ENCODE assay signal across 6 cellular contexts in genomic region chr7:151243411-151244155, GRCh38.
DNase-seq lines count a peak whose midpoint lies in the region; ATAC-seq lines count a peak whose summit lies in the region.

No MANE protein-coding gene starts in this region.

- H3K4me3 Mint-ChIP-seq in effector memory CD8-positive, alpha-beta T cell, result peak overlapping the region; percentile 75 to 78

- DNase-seq in DMS53 (lab: John Stamatoyannopoulos, UW), result peak; percentile 91
- peak; percentile 48 for DNase-seq in NCI-H1105 treated with DMSO at 0.1 percent for 48 hours (lab: John Stamatoyannopoulos, UW)
- peak; percentile 48 to 55 (median 52) for DNase-seq in effector memory CD8-positive, alpha-beta T cell
- no peak for DNase-seq in inferior parietal cortex (ENCODE audit: extremely low spot score)

- H3K27me3 Mint-ChIP-seq in effector memory CD8-positive, alpha-beta T cell, result peaks cover 28 to 29% of the 10 kb centered on the region in 2 donors

- H3K9me3 Mint-ChIP-seq in effector memory CD8-positive, alpha-beta T cell, result no peaks in the 10 kb centered on the region

- peaks cover 17% of the 10 kb centered on the region for H3K36me3 Mint-ChIP-seq in effector memory CD8-positive, alpha-beta T cell (ENCODE audit: insufficient read depth)

- H3K4me1 Mint-ChIP-seq in effector memory CD8-positive, alpha-beta T cell (ENCODE audit: low read depth in 2 of 2), result peaks cover 21 to 34% of the 10 kb centered on the region in 2 donors

- peak; percentile 57 for ATAC-seq in effector memory CD8-positive, alpha-beta T cell (replicated peaks)
- ATAC-seq in GM19023 (IDR thresholded peaks at IDR 0.05; ENCODE audit: unreplicated experiment) (no peak), GM21423 (IDR thresholded peaks at IDR 0.05; ENCODE audit: unreplicated experiment) (no peak)

- peak overlapping the region; percentile 58 to 91 for H3K27ac Mint-ChIP-seq in effector memory CD8-positive, alpha-beta T cell
